27 cellular contexts compared by ENCODE assay signal in the genomic region with DNA sequence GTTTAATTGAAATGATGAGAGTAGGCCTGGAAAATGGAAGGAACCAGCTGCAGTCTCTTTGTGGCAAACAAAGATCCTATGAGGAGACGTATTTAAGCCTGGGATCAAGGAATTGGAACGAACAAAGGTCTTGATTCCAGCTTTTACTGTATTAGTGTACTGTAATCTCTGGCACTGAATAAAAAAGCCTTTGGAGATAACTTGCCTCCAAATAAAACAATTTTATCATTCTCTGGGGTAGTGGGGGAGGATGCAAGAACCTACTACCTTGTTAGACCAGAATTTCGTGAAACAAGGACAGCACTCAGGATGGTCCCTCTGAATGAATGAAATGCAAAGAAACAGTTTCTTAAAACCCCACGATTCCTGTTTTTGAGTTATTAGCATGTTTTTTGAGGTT.
"Had no signal": no experiment of that assay in that cellular context is flagged by ENCODE, and none has a peak within 500 bp of the region (broad histone marks: within the 10 kb centered on the region; RNA-seq: fewer than 3 reads in every experiment).

No MANE protein-coding gene starts in this region.

- H3K27ac Mint-ChIP-seq: naive thymus-derived CD8-positive, alpha-beta T cell; natural killer cell treated with Interleukin-12 subunit alpha and Interleukin-12 subunit beta and Interleukin-15 and Interleukin-18, amount 100 ng/mL, for 72 hours; nephron progenitor cell; stimulated activated effector memory CD8-positive, alpha-beta T cell treated with anti-CD3 and anti-CD28 coated beads, Interleukin-12 subunit alpha, Interleukin-12 subunit beta, amount 100 ng/mL, for 72 hours; stimulated activated naive B cell treated with anti-CD40 and anti-IgM and Interleukin-4, amounts not matched to agents 10 μg/mL and 1 μg/mL and 100 μg/mL, for 72 hours; stimulated activated naive CD8-positive, alpha-beta T cell treated with anti-CD3 and anti-CD28 coated beads, Interleukin-15, Interleukin-2, amounts not matched to agents 100 ng/mL and 50 ng/mL, for 24 hours had no signal

- H3K9me3 ChIP-seq: ovary, psoas muscle, right lobe of liver, sigmoid colon, thoracic aorta, thyroid gland, tibial nerve, upper lobe of left lung, vagina had no signal

- H3K4me3 Mint-ChIP-seq: naive thymus-derived CD8-positive, alpha-beta T cell; natural killer cell treated with Interleukin-12 subunit alpha and Interleukin-12 subunit beta and Interleukin-15 and Interleukin-18, amount 100 ng/mL, for 72 hours; nephron progenitor cell; neural crest cell; stimulated activated effector memory CD8-positive, alpha-beta T cell treated with anti-CD3 and anti-CD28 coated beads, Interleukin-12 subunit alpha, Interleukin-12 subunit beta, amount 100 ng/mL, for 72 hours; stimulated activated naive B cell treated with anti-CD40 and anti-IgM and Interleukin-4, amounts not matched to agents 10 μg/mL and 1 μg/mL and 100 μg/mL, for 72 hours; stimulated activated naive CD8-positive, alpha-beta T cell treated with anti-CD3 and anti-CD28 coated beads, Interleukin-15, Interleukin-2, amounts not matched to agents 100 ng/mL and 50 ng/mL, for 24 hours had no signal

- ATAC-seq: naive thymus-derived CD8-positive, alpha-beta T cell; natural killer cell treated with Interleukin-12 subunit alpha and Interleukin-12 subunit beta and Interleukin-15 and Interleukin-18, amount 100 ng/mL, for 72 hours; psoas muscle; right cardiac atrium; right lobe of liver; stimulated activated effector memory CD8-positive, alpha-beta T cell treated with anti-CD3 and anti-CD28 coated beads, Interleukin-12 subunit alpha, Interleukin-12 subunit beta, amount 100 ng/mL, for 72 hours; stimulated activated naive B cell treated with anti-CD40 and anti-IgM and Interleukin-4, amounts not matched to agents 10 μg/mL and 1 μg/mL and 100 μg/mL, for 72 hours had no signal

- H3K36me3 Mint-ChIP-seq: naive thymus-derived CD8-positive, alpha-beta T cell; natural killer cell treated with Interleukin-12 subunit alpha and Interleukin-12 subunit beta and Interleukin-15 and Interleukin-18, amount 100 ng/mL, for 72 hours; stimulated activated effector memory CD8-positive, alpha-beta T cell treated with anti-CD3 and anti-CD28 coated beads, Interleukin-12 subunit alpha, Interleukin-12 subunit beta, amount 100 ng/mL, for 72 hours; stimulated activated naive B cell treated with anti-CD40 and anti-IgM and Interleukin-4, amounts not matched to agents 10 μg/mL and 1 μg/mL and 100 μg/mL, for 72 hours had no signal

- H3K36me3 ChIP-seq: ovary, right lobe of liver, sigmoid colon, stomach, thoracic aorta, thyroid gland, tibial nerve, upper lobe of left lung, vagina had no signal

- H3K27ac ChIP-seq: ovary, psoas muscle, right lobe of liver, sigmoid colon, stomach, thoracic aorta, thyroid gland, tibial nerve, upper lobe of left lung, vagina had no signal

- H3K4me1 Mint-ChIP-seq: naive thymus-derived CD8-positive, alpha-beta T cell; stimulated activated effector memory CD8-positive, alpha-beta T cell treated with anti-CD3 and anti-CD28 coated beads, Interleukin-12 subunit alpha, Interleukin-12 subunit beta, amount 100 ng/mL, for 72 hours; stimulated activated naive B cell treated with anti-CD40 and anti-IgM and Interleukin-4, amounts not matched to agents 10 μg/mL and 1 μg/mL and 100 μg/mL, for 72 hours had no signal

- H3K4me3 ChIP-seq: ovary, psoas muscle, right lobe of liver, sigmoid colon, stomach, thoracic aorta, thyroid gland, tibial nerve, upper lobe of left lung, vagina had no signal

- DNase-seq: naive thymus-derived CD8-positive, alpha-beta T cell; nephron progenitor cell; occipital lobe; ovary; psoas muscle; right cardiac atrium; right lobe of liver; sigmoid colon; small intestine; stimulated activated CD4-positive, alpha-beta T cell treated with anti-CD3 and anti-CD28 coated beads, Interleukin-15, amount 100 ng/mL, for 24 hours; stimulated activated CD4-positive, alpha-beta T cell treated with anti-CD3 and anti-CD28 coated beads, Interleukin-2, amount 100 ng/mL, for 24 hours; stimulated activated CD4-positive, alpha-beta T cell treated with anti-CD3 and anti-CD28 coated beads, Interleukin-2, amount 100 ng/mL, for 48 hours; stimulated activated CD4-positive, alpha-beta T cell treated with anti-CD3 and anti-CD28 coated beads, Interleukin-4, amount 100 ng/mL, for 24 hours; stimulated activated naive B cell treated with anti-CD40 and anti-IgM and Interleukin-4, amounts not matched to agents 10 μg/mL and 1 μg/mL and 100 μg/mL, for 72 hours; stimulated activated naive CD4-positive, alpha-beta T cell treated with Interleukin-2 at 50 U/mL for 16 hours; stomach; thyroid gland; trophoblast cell; upper lobe of left lung had no signal

- H3K4me1 ChIP-seq: psoas muscle, right lobe of liver, sigmoid colon, tibial nerve, vagina had no signal

- H3K27me3 ChIP-seq: ovary, right lobe of liver, sigmoid colon, stomach, thyroid gland, tibial nerve, upper lobe of left lung, vagina had no signal

- H3K9me3 Mint-ChIP-seq: nephron progenitor cell, neural crest cell had no signal

- FAIRE-seq: small intestine, urothelium cell line had no signal

- H3K27me3 Mint-ChIP-seq: natural killer cell treated with Interleukin-12 subunit alpha and Interleukin-12 subunit beta and Interleukin-15 and Interleukin-18, amount 100 ng/mL, for 72 hours; stimulated activated naive B cell treated with anti-CD40 and anti-IgM and Interleukin-4, amounts not matched to agents 10 μg/mL and 1 μg/mL and 100 μg/mL, for 72 hours had no signal
